ENCODE assay signal across 8 cellular contexts in genomic region chr6:44072959-44073611, GRCh38.
DNase-seq lines count a peak whose midpoint lies in the region; ATAC-seq and TF ChIP-seq lines count a peak whose summit lies in the region.

No MANE protein-coding gene starts in this region.

- TF ChIP-seq CTCF in GM13976 (IDR thresholded peaks at IDR 0.05; ENCODE audit: borderline replicate concordance, control extremely low read depth, extremely low read depth, insufficient read depth, missing control alignments) (no peak), astrocyte of the cerebellum (IDR thresholded peaks at IDR 0.05; ENCODE audit: low read depth, low read length, missing control alignments) (no peak)

- in situ Hi-C loops in GM13976 (cut with MboI; ENCODE audit: low sequenced_read_pairs, unreplicated experiment) (no loop called here), astrocyte of the cerebellum (cut with HindIII; ENCODE audit: low sequenced_read_pairs) (no loop called here)

- peak; percentile 63 for ATAC-seq in HG02798 (IDR thresholded peaks at IDR 0.05; ENCODE audit: poor library complexity, unreplicated experiment)

- peak; percentile 94 for DNase-seq in GM13976 (ENCODE audit: low spot score)
- no peak for DNase-seq in astrocyte of the cerebellum (ENCODE audit: low read depth)
- peak; percentile 67 to 89 for DNase-seq in stimulated activated CD4-positive, alpha-beta T cell treated with anti-CD3 and anti-CD28 coated beads, Interleukin-12 subunit alpha, Interleukin-12 subunit beta, amount 100 ng/mL, for 24 hours (ENCODE audit: low read depth in 2 of 2)
- DNase-seq in NCI-H1436 (lab: John Stamatoyannopoulos, UW), result no peak
- DNase-seq in amygdala (lab: John Stamatoyannopoulos, UW), result no peak

- H3K9me3 ChIP-seq in iPS-18c (ENCODE audit: control insufficient read depth, insufficient read depth, low read length), result no peaks in the 10 kb centered on the region

- H3K4me3 ChIP-seq in astrocyte of the cerebellum (ENCODE audit: low read depth, low read length) (peak overlapping the region; percentile 35), iPS-18c (ENCODE audit: insufficient read depth, low read depth, low read length) (peak overlapping the region; percentile 50)

- peak; percentile 80 for TF ChIP-seq POLR2A in Raji (IDR thresholded peaks at IDR 0.05; ENCODE audit: insufficient read depth, low read depth, low read length)

Comparison
In these comparisons a context has a peak if more than half of its experiments do, and no peak if none do; other contexts are left out.
1. DNase-seq: peak in GM13976 (single experiment) and stimulated activated CD4-positive, alpha-beta T cell treated with anti-CD3 and anti-CD28 coated beads, Interleukin-12 subunit alpha, Interleukin-12 subunit beta, amount 100 ng/mL, for 24 hours (2 of 2); none in astrocyte of the cerebellum (single experiment), NCI-H1436 (single experiment) and amygdala (0 of 56).